19 cellular contexts compared by ENCODE assay signal in the genomic region with DNA sequence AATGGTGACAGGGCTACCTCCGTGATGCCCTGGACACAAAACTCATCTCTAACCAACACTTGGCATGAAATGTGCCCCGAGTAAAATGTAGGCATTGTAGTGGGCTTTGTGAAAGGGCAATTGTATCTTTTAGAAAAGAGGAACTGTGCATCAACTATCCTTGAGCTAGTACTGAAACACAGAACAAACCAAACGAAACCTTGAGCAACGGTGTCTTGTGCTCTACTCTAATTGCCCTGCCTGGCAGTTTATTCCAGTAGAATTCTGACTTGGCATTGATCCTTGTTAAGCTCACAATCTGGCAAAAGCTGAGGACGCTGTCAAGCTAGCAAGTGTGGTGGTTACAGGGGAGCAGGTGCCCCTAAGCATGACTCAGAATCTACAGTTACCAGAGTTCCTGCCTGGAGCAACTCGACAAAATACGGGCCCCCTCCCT.
DNase-seq lines count a peak whose midpoint lies in the region; ATAC-seq and TF ChIP-seq lines count a peak whose summit lies in the region.
"Had no signal": no experiment of that assay in that cellular context is flagged by ENCODE, and none has a peak within 500 bp of the region (broad histone marks: within the 10 kb centered on the region; RNA-seq: fewer than 3 reads in every experiment).

No MANE protein-coding gene starts in this region.

- H3F3A ChIP-seq in GM23338 (replicated peaks; ENCODE audit: low read depth): no peaks in the 10 kb centered on the region

- H3K4me1 ChIP-seq in GM23338 (ENCODE audit: insufficient read depth): no peaks in the 10 kb centered on the region
- H3K4me1 ChIP-seq: esophagus muscularis mucosa, left lung had no signal

- no peak overlapping the region for H3K27ac Mint-ChIP-seq in GM23338
- H3K27ac Mint-ChIP-seq: activated B cell treated with CpG ODN at 0.5 μM for 24 hours; activated naive CD8-positive, alpha-beta T cell treated with anti-CD3 and anti-CD28 coated beads, Interleukin-2, amount 10 ng/mL, durations not matched to agents 7 days and 5 days; natural killer cell treated with Interleukin-12 subunit alpha and Interleukin-12 subunit beta and Interleukin-15 and Interleukin-18, amount 100 ng/mL, for 72 hours had no signal

- no peak overlapping the region for H3K27ac ChIP-seq in GM23338 (ENCODE audit: low read depth)
- H3K27ac ChIP-seq: esophagus muscularis mucosa, hepatocyte, left lung, SK-N-MC had no signal

- intact Hi-C loops in Right ventricle myocardium superior (cut with DNase I): no loop called here
- intact Hi-C loops in cardiac septum (cut with DNase I): no loop called here

- peak overlapping the region; percentile 80; the same call in 1 of the 2 replicates for H2AFZ ChIP-seq in GM23338
- H2AFZ ChIP-seq: hepatocyte had no signal

- no peaks in the 10 kb centered on the region for H3K4me1 Mint-ChIP-seq in GM23338
- H3K4me1 Mint-ChIP-seq: activated B cell treated with CpG ODN at 0.5 μM for 24 hours; activated naive CD8-positive, alpha-beta T cell treated with anti-CD3 and anti-CD28 coated beads, Interleukin-2, amount 10 ng/mL, durations not matched to agents 7 days and 5 days had no signal

- in situ Hi-C loops in G401 (cut with HindIII; ENCODE audit: low sequenced_read_pairs): no loop called here
- in situ Hi-C loops in SK-MEL-5 (cut with HindIII; ENCODE audit: low pct_unique_long_range_greater_than_20kb, low sequenced_read_pairs): no loop called here

- H4K20me1 ChIP-seq in GM23338 (replicated peaks; ENCODE audit: insufficient read depth): no peaks in the 10 kb centered on the region

- TF ChIP-seq CTCF in GM23338 (conservative IDR thresholded peaks at IDR 0.05; ENCODE audit: low read depth in 2 of 2): no peak

- no peak for ATAC-seq in GM23338
- no peak for ATAC-seq in HG03039 (IDR thresholded peaks at IDR 0.05; ENCODE audit: unreplicated experiment)
- ATAC-seq in Right ventricle myocardium superior (ENCODE audit: poor library complexity): no peak
- ATAC-seq: left lung; natural killer cell treated with Interleukin-12 subunit alpha and Interleukin-12 subunit beta and Interleukin-15 and Interleukin-18, amount 100 ng/mL, for 72 hours; right cardiac atrium had no signal

- H3K9me3 Mint-ChIP-seq in GM23338: no peaks in the 10 kb centered on the region
- H3K9me3 Mint-ChIP-seq: activated B cell treated with CpG ODN at 0.5 μM for 24 hours; activated naive CD8-positive, alpha-beta T cell treated with anti-CD3 and anti-CD28 coated beads, Interleukin-2, amount 10 ng/mL, durations not matched to agents 7 days and 5 days; natural killer cell treated with Interleukin-12 subunit alpha and Interleukin-12 subunit beta and Interleukin-15 and Interleukin-18, amount 100 ng/mL, for 72 hours had no signal

- no peak overlapping the region for H3K4me3 ChIP-seq in GM23338
- H3K4me3 ChIP-seq: esophagus muscularis mucosa, hepatocyte, left lung, SK-N-MC had no signal

- no peaks in the 10 kb centered on the region for H3K36me3 ChIP-seq in GM23338 (ENCODE audit: insufficient read depth)
- H3K36me3 ChIP-seq: esophagus muscularis mucosa, left lung had no signal

- H3K9me2 ChIP-seq in GM23338 (ENCODE audit: insufficient read depth): no peaks in the 10 kb centered on the region

- H3K4me2 ChIP-seq in GM23338: no peak overlapping the region
- H3K4me2 ChIP-seq: hepatocyte had no signal

- no peaks in the 10 kb centered on the region for H3K36me3 Mint-ChIP-seq in GM23338 (ENCODE audit: low read depth)
- H3K36me3 Mint-ChIP-seq: activated naive CD8-positive, alpha-beta T cell treated with anti-CD3 and anti-CD28 coated beads, Interleukin-2, amount 10 ng/mL, durations not matched to agents 7 days and 5 days; natural killer cell treated with Interleukin-12 subunit alpha and Interleukin-12 subunit beta and Interleukin-15 and Interleukin-18, amount 100 ng/mL, for 72 hours had no signal

- no peaks in the 10 kb centered on the region for H3K27me3 Mint-ChIP-seq in GM23338 (ENCODE audit: insufficient read depth, low read depth, poor library complexity)
- H3K27me3 Mint-ChIP-seq: activated B cell treated with CpG ODN at 0.5 μM for 24 hours; activated naive CD8-positive, alpha-beta T cell treated with anti-CD3 and anti-CD28 coated beads, Interleukin-2, amount 10 ng/mL, durations not matched to agents 7 days and 5 days; natural killer cell treated with Interleukin-12 subunit alpha and Interleukin-12 subunit beta and Interleukin-15 and Interleukin-18, amount 100 ng/mL, for 72 hours had no signal

- no peaks in the 10 kb centered on the region for H3K79me2 ChIP-seq in GM23338 (replicated peaks; ENCODE audit: insufficient read depth)
- H3K79me2 ChIP-seq: hepatocyte had no signal

- H3K4me3 Mint-ChIP-seq in GM23338: no peak overlapping the region
- H3K4me3 Mint-ChIP-seq: activated B cell treated with CpG ODN at 0.5 μM for 24 hours; activated naive CD8-positive, alpha-beta T cell treated with anti-CD3 and anti-CD28 coated beads, Interleukin-2, amount 10 ng/mL, durations not matched to agents 7 days and 5 days; natural killer cell treated with Interleukin-12 subunit alpha and Interleukin-12 subunit beta and Interleukin-15 and Interleukin-18, amount 100 ng/mL, for 72 hours had no signal

- H3K27me3 ChIP-seq in GM23338 (ENCODE audit: insufficient read depth): no peaks in the 10 kb centered on the region
- H3K27me3 ChIP-seq: esophagus muscularis mucosa, hepatocyte, left lung had no signal

- DNase-seq in G401 (ENCODE audit: low spot score) (peak; percentile 72), GM23338 (ENCODE audit: low spot score) (no peak), SK-MEL-5 (ENCODE audit: low read depth, low spot score) (peak; percentile 97), myocyte (ENCODE audit: low read depth) (peak; percentile 93), NCI-H1105 treated with DMSO at 0.1 percent for 48 hours (lab: John Stamatoyannopoulos, UW) (no peak), Right ventricle myocardium superior (no peak), cardiac septum (ENCODE audit: low spot score) (no peak)
- DNase-seq: activated B cell treated with CpG ODN at 0.5 μM for 24 hours; activated naive CD8-positive, alpha-beta T cell treated with anti-CD3 and anti-CD28 coated beads, Interleukin-2, amount 10 ng/mL, durations not matched to agents 7 days and 5 days; left lung; NCI-H187 treated with DMSO at 0.1 percent for 48 hours; NCI-H526 treated with DMSO at 0.1 percent for 48 hours; stimulated activated naive CD4-positive, alpha-beta T cell treated with Interleukin-2 at 50 U/mL for 16 hours had no signal

TF ChIP-seq in GM23338, 12 proteins besides CTCF, POLR2A, EP300 and RAD21 (continues in another document):
- TF ChIP-seq, protein P1, sequence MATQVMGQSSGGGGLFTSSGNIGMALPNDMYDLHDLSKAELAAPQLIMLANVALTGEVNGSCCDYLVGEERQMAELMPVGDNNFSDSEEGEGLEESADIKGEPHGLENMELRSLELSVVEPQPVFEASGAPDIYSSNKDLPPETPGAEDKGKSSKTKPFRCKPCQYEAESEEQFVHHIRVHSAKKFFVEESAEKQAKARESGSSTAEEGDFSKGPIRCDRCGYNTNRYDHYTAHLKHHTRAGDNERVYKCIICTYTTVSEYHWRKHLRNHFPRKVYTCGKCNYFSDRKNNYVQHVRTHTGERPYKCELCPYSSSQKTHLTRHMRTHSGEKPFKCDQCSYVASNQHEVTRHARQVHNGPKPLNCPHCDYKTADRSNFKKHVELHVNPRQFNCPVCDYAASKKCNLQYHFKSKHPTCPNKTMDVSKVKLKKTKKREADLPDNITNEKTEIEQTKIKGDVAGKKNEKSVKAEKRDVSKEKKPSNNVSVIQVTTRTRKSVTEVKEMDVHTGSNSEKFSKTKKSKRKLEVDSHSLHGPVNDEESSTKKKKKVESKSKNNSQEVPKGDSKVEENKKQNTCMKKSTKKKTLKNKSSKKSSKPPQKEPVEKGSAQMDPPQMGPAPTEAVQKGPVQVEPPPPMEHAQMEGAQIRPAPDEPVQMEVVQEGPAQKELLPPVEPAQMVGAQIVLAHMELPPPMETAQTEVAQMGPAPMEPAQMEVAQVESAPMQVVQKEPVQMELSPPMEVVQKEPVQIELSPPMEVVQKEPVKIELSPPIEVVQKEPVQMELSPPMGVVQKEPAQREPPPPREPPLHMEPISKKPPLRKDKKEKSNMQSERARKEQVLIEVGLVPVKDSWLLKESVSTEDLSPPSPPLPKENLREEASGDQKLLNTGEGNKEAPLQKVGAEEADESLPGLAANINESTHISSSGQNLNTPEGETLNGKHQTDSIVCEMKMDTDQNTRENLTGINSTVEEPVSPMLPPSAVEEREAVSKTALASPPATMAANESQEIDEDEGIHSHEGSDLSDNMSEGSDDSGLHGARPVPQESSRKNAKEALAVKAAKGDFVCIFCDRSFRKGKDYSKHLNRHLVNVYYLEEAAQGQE (IDR thresholded peaks at IDR 0.05; ENCODE audit: unreplicated experiment): no peak

Comparison
In these comparisons a context has a peak if more than half of its experiments do, and no peak if none do; other contexts are left out.
1. DNase-seq: peak in G401 (single experiment), SK-MEL-5 (single experiment) and myocyte (single experiment); none in GM23338 (single experiment), NCI-H1105 treated with DMSO at 0.1 percent for 48 hours (single experiment), Right ventricle myocardium superior (single experiment) and cardiac septum (single experiment).